ENCODE assay signal across 8 cellular contexts in genomic region chr14:89040438-89041244, GRCh38.
DNase-seq lines count a peak whose midpoint lies in the region; ATAC-seq and TF ChIP-seq lines count a peak whose summit lies in the region.

No MANE protein-coding gene starts in this region.

- H3K4me1 Mint-ChIP-seq in CD8-positive, alpha-beta memory T cell = peaks cover 6 to 8% (median 7%) of the 10 kb centered on the region in 3 donors
- H3K4me1 Mint-ChIP-seq in nephron progenitor cell = peaks cover 15% of the 10 kb centered on the region

- TF ChIP-seq CTCF in fibroblast of pulmonary artery (IDR thresholded peaks at IDR 0.05; ENCODE audit: low read length, missing control alignments) = peak; percentile 97
- peak; percentile 93 for TF ChIP-seq CTCF in nephron progenitor cell (IDR thresholded peaks at IDR 0.05)

- peaks cover 4% of the 10 kb centered on the region for H3K27me3 ChIP-seq in CD8-positive, alpha-beta memory T cell (ENCODE audit: insufficient read depth, low read length, poor library complexity, severe bottlenecking)

- H3K4me1 ChIP-seq in CD8-positive, alpha-beta memory T cell (ENCODE audit: insufficient read depth, low read length) = peaks cover 5% of the 10 kb centered on the region

- ATAC-seq in GM21447 (IDR thresholded peaks at IDR 0.05; ENCODE audit: unreplicated experiment) = peak; percentile 75
- peak; percentile 77 for ATAC-seq in stimulated activated naive CD8-positive, alpha-beta T cell treated with anti-CD3 and anti-CD28 coated beads, Interleukin-15, Interleukin-2, amounts not matched to agents 100 U/mL and 50 U/mL, for 24 hours

- H3K4me3 Mint-ChIP-seq in CD8-positive, alpha-beta memory T cell = peak overlapping the region in 4 of 7 donors; percentile 27 to 66 (median 40)
- H3K4me3 Mint-ChIP-seq in nephron progenitor cell = peak overlapping the region; percentile 79

- peaks cover 17 to 42% of the 10 kb centered on the region in 2 donors for H3K27me3 Mint-ChIP-seq in CD8-positive, alpha-beta memory T cell
- H3K27me3 Mint-ChIP-seq in nephron progenitor cell (ENCODE audit: low read depth, poor library complexity) = peaks cover 24% of the 10 kb centered on the region

- H3K36me3 ChIP-seq in CD8-positive, alpha-beta memory T cell (ENCODE audit: insufficient read depth, low read length) = no peaks in the 10 kb centered on the region

- peak overlapping the region; percentile 50 for H3K4me3 ChIP-seq in CD8-positive, alpha-beta memory T cell (ENCODE audit: low read length)
- peak overlapping the region; percentile 38 for H3K4me3 ChIP-seq in fibroblast of pulmonary artery (replicated peaks; ENCODE audit: low read depth, low read length)

- CTCF ChIA-PET in CD8-positive, alpha-beta memory T cell (lab: Charles Lee) = interaction anchor here (0.8 to 4.0 kb wide), 9 partner anchors 13 to 888 kb away, joined by 3 to 16 read pairs (median 4); no protein-coding TSS in a partner anchor

- DNase-seq in CD8-positive, alpha-beta memory T cell = peak; percentile 57 to 77 (median 66)
- DNase-seq in Kasumi-1 (lab: John Stamatoyannopoulos, UW) (peak; percentile 70 to 73), RPMI8226 (peak; percentile 56), fibroblast of pulmonary artery (ENCODE audit: low read depth) (peak; percentile 93), nephron progenitor cell (peak; percentile 95)
- peak; percentile 61 for DNase-seq in activated effector memory CD4-positive, alpha-beta T cell treated with Interleukin-2 at 50 U/mL for 16 hours
- DNase-seq in stimulated activated naive CD8-positive, alpha-beta T cell treated with anti-CD3 and anti-CD28 coated beads, Interleukin-15, Interleukin-2, amounts not matched to agents 100 U/mL and 50 U/mL, for 24 hours = peak; percentile 91

- no peak overlapping the region for H3K27ac ChIP-seq in CD8-positive, alpha-beta memory T cell (ENCODE audit: low read depth, low read length)

- POLR2A ChIA-PET in CD8-positive, alpha-beta memory T cell (lab: Charles Lee) = no interaction called here

- no peaks in the 10 kb centered on the region for H3K9me3 ChIP-seq in CD8-positive, alpha-beta memory T cell (ENCODE audit: low read length)

- H3K9me3 Mint-ChIP-seq in CD8-positive, alpha-beta memory T cell = peaks cover 0 to 15% (median 0%) of the 10 kb centered on the region in 5 donors
- peaks cover 31% of the 10 kb centered on the region for H3K9me3 Mint-ChIP-seq in nephron progenitor cell

- H3K36me3 Mint-ChIP-seq in CD8-positive, alpha-beta memory T cell = peaks cover 0 to 8% (median 1%) of the 10 kb centered on the region in 3 donors
- H3K36me3 Mint-ChIP-seq in nephron progenitor cell (ENCODE audit: low read depth) = peaks cover 9% of the 10 kb centered on the region

- H3K27ac Mint-ChIP-seq in CD8-positive, alpha-beta memory T cell = peak overlapping the region in 1 of 8 donors; percentile 15
- H3K27ac Mint-ChIP-seq in nephron progenitor cell = no peak overlapping the region
